Comparison of ENCODE assay signal across 17 cellular contexts in genomic region chr1:95888877-95889799, GRCh38.
DNase-seq lines count a peak whose midpoint lies in the region; ATAC-seq and TF ChIP-seq lines count a peak whose summit lies in the region.
"Had no signal": no experiment of that assay in that cellular context is flagged by ENCODE, and none has a peak within 500 bp of the region (broad histone marks: within the 10 kb centered on the region; RNA-seq: fewer than 3 reads in every experiment).

No MANE protein-coding gene starts in this region.

- peak overlapping the region; percentile 67; the same call in 1 of the 2 replicates for H3K27ac Mint-ChIP-seq in WTC11
- H3K27ac Mint-ChIP-seq: activated CD8-positive, alpha-beta T cell treated with anti-CD3 and anti-CD28 coated beads, Interleukin-2, amount 10 ng/mL, durations not matched to agents 7 days and 5 days; progenitor cell of endocrine pancreas had no signal

- H3K27me3 Mint-ChIP-seq in WTC11 (ENCODE audit: low read depth), result no peaks in the 10 kb centered on the region
- H3K27me3 Mint-ChIP-seq: central memory CD8-positive, alpha-beta T cell; progenitor cell of endocrine pancreas had no signal

- CTCF ChIA-PET in WTC11 (lab: Charles Lee), result interaction anchor here (0.9 kb wide), 1 partner anchor 655 kb away, joined by 3 read pairs; the partner anchor contains the start of gene RWDD3

- no peak overlapping the region for H3K4me3 Mint-ChIP-seq in WTC11
- H3K4me3 Mint-ChIP-seq: activated CD8-positive, alpha-beta T cell treated with anti-CD3 and anti-CD28 coated beads, Interleukin-2, amount 10 ng/mL, durations not matched to agents 7 days and 5 days; central memory CD8-positive, alpha-beta T cell had no signal

- ATAC-seq in WTC11 (peak; percentile 66), HG03139 (IDR thresholded peaks at IDR 0.05; ENCODE audit: unreplicated experiment) (no peak)
- ATAC-seq: activated CD8-positive, alpha-beta T cell treated with anti-CD3 and anti-CD28 coated beads, Interleukin-2, amount 10 ng/mL, durations not matched to agents 7 days and 5 days; esophagus mucosa had no signal

- peaks cover 18% of the 10 kb centered on the region for H3K9me3 Mint-ChIP-seq in WTC11

- peaks cover 5% of the 10 kb centered on the region; the same call in 1 of the 2 replicates for H3K36me3 Mint-ChIP-seq in WTC11

- TF ChIP-seq CTCF in 22Rv1 (IDR thresholded peaks at IDR 0.05) (peak; percentile 31; the same call in 1 of the 2 replicates), LNCAP (IDR thresholded peaks at IDR 0.05) (peak; percentile 31; the same call in 1 of the 2 replicates), WTC11 (IDR thresholded peaks at IDR 0.05) (no peak), GM10266 (IDR thresholded peaks at IDR 0.05; ENCODE audit: control insufficient read depth, insufficient read depth, low read depth, missing control alignments) (no peak)

- peak overlapping the region; percentile 41 for H3K27ac ChIP-seq in 22Rv1

- peaks cover 17% of the 10 kb centered on the region for H3K4me1 Mint-ChIP-seq in WTC11
- H3K4me1 Mint-ChIP-seq: central memory CD8-positive, alpha-beta T cell had no signal

- DNase-seq in WTC11 (ENCODE audit: low spot score) (no peak), iPS-NIHi11 (ENCODE audit: low spot score) (peak; percentile 7), epidermal melanocyte (ENCODE audit: insufficient read length, low spot score) (no peak), GM10266 (ENCODE audit: extremely low spot score) (no peak)
- no peak for DNase-seq in activated T-cell treated with anti-CD3 and anti-CD28 coated beads, Interleukin-2, amount 50 U/mL, for 48 hours
- DNase-seq: activated CD8-positive, alpha-beta T cell treated with anti-CD3 and anti-CD28 coated beads, Interleukin-2, amount 10 ng/mL, durations not matched to agents 7 days and 5 days; activated gamma-delta T cell; KG1; NCI-H526; SIG-M5; stimulated activated CD4-positive, alpha-beta T cell treated with anti-CD3 and anti-CD28 coated beads, Interleukin-1b, Interleukin-23, amount 100 ng/mL, for 48 hours had no signal

- POLR2A ChIA-PET in WTC11 (lab: Charles Lee), result no interaction called here

TF ChIP-seq in WTC11, 78 proteins besides CTCF, POLR2A, EP300 and RAD21:
- no peak for TF ChIP-seq FOXJ3 (CRISPR knock-in tag; IDR thresholded peaks at IDR 0.05; ENCODE audit: borderline replicate concordance)

Comparison
In these comparisons a context has a peak if more than half of its experiments do, and no peak if none do; other contexts are left out.
1. CTCF ChIP-seq: peak in 22Rv1 (single experiment) and LNCAP (single experiment); none in WTC11 (single experiment) and GM10266 (single experiment).